ENCODE assay signal across 9 cellular contexts in the genomic region with DNA sequence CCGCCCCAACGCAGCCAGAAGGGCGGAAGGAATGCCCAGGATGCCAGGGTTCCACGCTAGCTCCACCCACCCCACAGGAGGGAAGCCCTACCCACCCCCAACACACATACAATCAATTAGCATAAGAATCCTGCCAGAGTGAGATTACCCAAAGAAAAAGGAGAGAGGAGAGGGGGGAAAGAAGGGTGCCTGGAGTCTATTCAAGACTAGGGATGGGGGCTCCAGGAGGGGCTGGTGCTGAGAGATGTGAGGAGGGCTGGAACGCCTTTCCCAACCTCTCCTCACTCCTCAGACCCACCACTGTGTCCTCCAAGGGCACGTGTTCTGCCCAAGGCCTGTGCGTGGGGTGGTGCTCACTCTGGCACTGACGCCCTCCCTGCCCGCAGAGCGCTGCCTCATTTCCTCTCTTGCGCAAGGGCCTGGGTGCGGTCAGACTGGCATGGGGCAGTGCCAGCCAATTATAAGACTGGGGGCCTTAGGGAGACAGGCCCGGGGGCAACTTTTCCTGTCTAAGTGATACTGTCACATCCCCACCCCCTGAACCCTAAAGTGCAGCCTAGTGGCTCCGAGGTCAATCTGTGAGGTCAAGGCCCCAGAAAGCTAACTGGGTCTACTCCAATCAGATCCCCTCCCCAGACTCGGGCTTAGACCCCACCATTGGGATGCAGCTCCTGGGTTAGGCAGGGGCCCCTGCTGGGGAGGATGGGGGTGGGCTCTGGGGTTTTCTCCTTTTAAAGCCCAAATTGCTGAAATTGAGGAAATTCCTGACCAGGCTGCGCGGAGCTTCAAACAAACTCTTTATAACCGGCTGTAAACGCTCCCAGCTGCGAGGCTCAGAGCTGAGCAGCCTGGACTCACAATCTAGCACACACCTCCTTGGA. TPM values are rescaled to one million over a fixed set of nuclear protein-coding genes. Genes with fewer than 3 reads are reported as not detected.
DNase-seq lines count a peak whose midpoint lies in the region; ATAC-seq and FAIRE-seq lines count a peak whose summit lies in the region.
"Had no signal": no experiment of that assay in that cellular context is flagged by ENCODE, and none has a peak within 500 bp of the region (broad histone marks: within the 10 kb centered on the region; RNA-seq: fewer than 3 reads in every experiment).

No MANE protein-coding gene starts in this region.

- DNase-seq in activated CD4-positive, alpha-beta T cell treated with anti-CD3 and anti-CD28 coated beads for 48 hours: peak; percentile 66
- DNase-seq in activated CD4-positive, alpha-beta T cell treated with anti-CD3 and anti-CD28 coated beads, Interleukin-2, amount 50 U/mL, for 4 hours: no peak
- no peak for DNase-seq in activated T-helper 2 cell treated with anti-CD3 and anti-CD28 coated beads, Interferon-gamma antibody, Interleukin-2, Interleukin-4, amounts not matched to agents 10 μg/mL and 5 μg/mL and 100 μg/mL, durations not matched to agents 14 hours and 24 hours and 36 hours (ENCODE audit: low spot score)
- DNase-seq in NCI-H82 (lab: John Stamatoyannopoulos, UW): no peak
- DNase-seq in urothelium cell line (ENCODE audit: low spot score): no peak

- no peak for FAIRE-seq in urothelium cell line (lab: Jason Lieb, UNC)
- FAIRE-seq: TTC549 had no signal

- ATAC-seq in HG03108 (IDR thresholded peaks at IDR 0.05; ENCODE audit: unreplicated experiment): no peak

- H3K36me3 Mint-ChIP-seq in activated T-helper 2 cell treated with anti-CD3 and anti-CD28 coated beads, Interferon-gamma antibody, Interleukin-2, Interleukin-4, amounts not matched to agents 10 μg/mL and 5 μg/mL and 100 μg/mL, durations not matched to agents 14 hours and 24 hours and 36 hours (ENCODE audit: low read depth): peaks cover 49% of the 10 kb centered on the region
- H3K36me3 Mint-ChIP-seq in stimulated activated naive CD8-positive, alpha-beta T cell treated with anti-CD3 and anti-CD28 coated beads, Interleukin-15, Interleukin-2, amounts not matched to agents 100 ng/mL and 50 ng/mL, for 24 hours (ENCODE audit: low read depth): peaks cover 21% of the 10 kb centered on the region

- H3K9ac ChIP-seq in iPS-15b (ENCODE audit: low read depth, low read length): peak overlapping the region; percentile 37

- H3K9me3 ChIP-seq in iPS-15b (ENCODE audit: control insufficient read depth, insufficient read depth, low read length): no peaks in the 10 kb centered on the region

- intact Hi-C loops in activated T-helper 2 cell treated with anti-CD3 and anti-CD28 coated beads, Interferon-gamma antibody, Interleukin-2, Interleukin-4, amounts not matched to agents 10 μg/mL and 5 μg/mL and 100 μg/mL, durations not matched to agents 14 hours and 24 hours and 36 hours (cut with micrococcal nuclease): no loop called here

- no peaks in the 10 kb centered on the region for H3K27me3 Mint-ChIP-seq in activated T-helper 2 cell treated with anti-CD3 and anti-CD28 coated beads, Interferon-gamma antibody, Interleukin-2, Interleukin-4, amounts not matched to agents 10 μg/mL and 5 μg/mL and 100 μg/mL, durations not matched to agents 14 hours and 24 hours and 36 hours (ENCODE audit: low read depth)
- H3K27me3 Mint-ChIP-seq in stimulated activated naive CD8-positive, alpha-beta T cell treated with anti-CD3 and anti-CD28 coated beads, Interleukin-15, Interleukin-2, amounts not matched to agents 100 ng/mL and 50 ng/mL, for 24 hours: no peaks in the 10 kb centered on the region

- H3K27ac Mint-ChIP-seq in activated T-helper 2 cell treated with anti-CD3 and anti-CD28 coated beads, Interferon-gamma antibody, Interleukin-2, Interleukin-4, amounts not matched to agents 10 μg/mL and 5 μg/mL and 100 μg/mL, durations not matched to agents 14 hours and 24 hours and 36 hours: peak overlapping the region; percentile 85
- peak overlapping the region; percentile 94 for H3K27ac Mint-ChIP-seq in stimulated activated naive CD8-positive, alpha-beta T cell treated with anti-CD3 and anti-CD28 coated beads, Interleukin-15, Interleukin-2, amounts not matched to agents 100 ng/mL and 50 ng/mL, for 24 hours

- H3K9me3 Mint-ChIP-seq in activated T-helper 2 cell treated with anti-CD3 and anti-CD28 coated beads, Interferon-gamma antibody, Interleukin-2, Interleukin-4, amounts not matched to agents 10 μg/mL and 5 μg/mL and 100 μg/mL, durations not matched to agents 14 hours and 24 hours and 36 hours: no peaks in the 10 kb centered on the region
- H3K9me3 Mint-ChIP-seq in stimulated activated naive CD8-positive, alpha-beta T cell treated with anti-CD3 and anti-CD28 coated beads, Interleukin-15, Interleukin-2, amounts not matched to agents 100 ng/mL and 50 ng/mL, for 24 hours: no peaks in the 10 kb centered on the region

- H3K27me3 ChIP-seq in iPS-15b (ENCODE audit: control insufficient read depth, insufficient read depth, low read length): peaks cover 6% of the 10 kb centered on the region

- peak overlapping the region; percentile 96 for H3K4me3 Mint-ChIP-seq in activated T-helper 2 cell treated with anti-CD3 and anti-CD28 coated beads, Interferon-gamma antibody, Interleukin-2, Interleukin-4, amounts not matched to agents 10 μg/mL and 5 μg/mL and 100 μg/mL, durations not matched to agents 14 hours and 24 hours and 36 hours (ENCODE audit: low read depth)
- H3K4me3 Mint-ChIP-seq in stimulated activated naive CD8-positive, alpha-beta T cell treated with anti-CD3 and anti-CD28 coated beads, Interleukin-15, Interleukin-2, amounts not matched to agents 100 ng/mL and 50 ng/mL, for 24 hours: peak overlapping the region; percentile 96

- H3K4me3 ChIP-seq in iPS-15b (ENCODE audit: low read depth, low read length): peak overlapping the region; percentile 52

- peaks cover 60% of the 10 kb centered on the region for H3K4me1 Mint-ChIP-seq in activated T-helper 2 cell treated with anti-CD3 and anti-CD28 coated beads, Interferon-gamma antibody, Interleukin-2, Interleukin-4, amounts not matched to agents 10 μg/mL and 5 μg/mL and 100 μg/mL, durations not matched to agents 14 hours and 24 hours and 36 hours (ENCODE audit: low read depth)
- peaks cover 79% of the 10 kb centered on the region for H3K4me1 Mint-ChIP-seq in stimulated activated naive CD8-positive, alpha-beta T cell treated with anti-CD3 and anti-CD28 coated beads, Interleukin-15, Interleukin-2, amounts not matched to agents 100 ng/mL and 50 ng/mL, for 24 hours (ENCODE audit: low read depth)

- H3K36me3 ChIP-seq in iPS-15b (ENCODE audit: control insufficient read depth, insufficient read depth, low read length): peaks cover 20% of the 10 kb centered on the region

- peaks cover 38% of the 10 kb centered on the region for H3K4me1 ChIP-seq in iPS-15b (ENCODE audit: control insufficient read depth, insufficient read depth, low read length)

RNA-seq across cellular contexts. Expression of a gene that starts 10.2 kb away (rescaled TPM):
- 200 and 208 TPM in 2 replicates for total RNA-seq in activated T-helper 2 cell treated with anti-CD3 and anti-CD28 coated beads, Interferon-gamma antibody, Interleukin-2, Interleukin-4, amounts not matched to agents 10 μg/mL and 5 μg/mL and 100 μg/mL, durations not matched to agents 14 hours and 24 hours and 36 hours

RNA-seq across cellular contexts. Expression of a gene that starts 14.7 kb away (rescaled TPM):
- total RNA-seq in activated T-helper 2 cell treated with anti-CD3 and anti-CD28 coated beads, Interferon-gamma antibody, Interleukin-2, Interleukin-4, amounts not matched to agents 10 μg/mL and 5 μg/mL and 100 μg/mL, durations not matched to agents 14 hours and 24 hours and 36 hours: 38.5 and 40.1 TPM in 2 replicates

RNA-seq across cellular contexts. Expression of a gene that starts 36.6 kb away (rescaled TPM):
- 20.2 TPM in 2 replicates for total RNA-seq in activated T-helper 2 cell treated with anti-CD3 and anti-CD28 coated beads, Interferon-gamma antibody, Interleukin-2, Interleukin-4, amounts not matched to agents 10 μg/mL and 5 μg/mL and 100 μg/mL, durations not matched to agents 14 hours and 24 hours and 36 hours

RNA-seq across cellular contexts. Expression of a gene that starts 36.8 kb away (rescaled TPM):
- 44.9 and 45.5 TPM in 2 replicates for total RNA-seq in activated T-helper 2 cell treated with anti-CD3 and anti-CD28 coated beads, Interferon-gamma antibody, Interleukin-2, Interleukin-4, amounts not matched to agents 10 μg/mL and 5 μg/mL and 100 μg/mL, durations not matched to agents 14 hours and 24 hours and 36 hours

RNA-seq across cellular contexts. Expression of a gene that starts 50.8 kb away (rescaled TPM):
- 72.6 and 75.3 TPM in 2 replicates for total RNA-seq in activated T-helper 2 cell treated with anti-CD3 and anti-CD28 coated beads, Interferon-gamma antibody, Interleukin-2, Interleukin-4, amounts not matched to agents 10 μg/mL and 5 μg/mL and 100 μg/mL, durations not matched to agents 14 hours and 24 hours and 36 hours
